In genomic region chr1:208189183-208189582, GRCh38 we compare ENCODE assay signal across 9 cellular contexts. TPM values are rescaled to one million over a fixed set of nuclear protein-coding genes. Genes with fewer than 3 reads are reported as not detected.
DNase-seq lines count a peak whose midpoint lies in the region; ATAC-seq and TF ChIP-seq lines count a peak whose summit lies in the region.
"Had no signal": no experiment of that assay in that cellular context is flagged by ENCODE, and none has a peak within 500 bp of the region (broad histone marks: within the 10 kb centered on the region; RNA-seq: fewer than 3 reads in every experiment).

No MANE protein-coding gene starts in this region.

- peaks cover 24% of the 10 kb centered on the region for H3K4me1 Mint-ChIP-seq in mesothelial cell of epicardium

- TF ChIP-seq CTCF in mesothelial cell of epicardium (IDR thresholded peaks at IDR 0.05; ENCODE audit: unreplicated experiment), result no peak

- intact Hi-C loops in left colon (cut with DNase I, micrococcal nuclease), result no loop called here

- no peaks in the 10 kb centered on the region for H3K27me3 Mint-ChIP-seq in mesothelial cell of epicardium (ENCODE audit: low read depth)

- H3K4me3 Mint-ChIP-seq in mesothelial cell of epicardium, result no peak overlapping the region
- H3K4me3 Mint-ChIP-seq: stimulated activated naive CD8-positive, alpha-beta T cell treated with anti-CD3 and anti-CD28 coated beads, Interleukin-15, Interleukin-2, amounts not matched to agents 100 ng/mL and 50 ng/mL, for 24 hours had no signal

- no peak overlapping the region for H3K27ac Mint-ChIP-seq in mesothelial cell of epicardium
- H3K27ac Mint-ChIP-seq: stimulated activated naive CD8-positive, alpha-beta T cell treated with anti-CD3 and anti-CD28 coated beads, Interleukin-15, Interleukin-2, amounts not matched to agents 100 ng/mL and 50 ng/mL, for 24 hours had no signal

- CTCF ChIA-PET in HEK293T (lab: Yijun Ruan, JAX), result interaction anchor here (0.6 to 1.1 kb wide), 3 partner anchors 55 to 83 kb away, joined by 3 to 4 read pairs (median 3); partner anchors contain the start of gene PLXNA2

- peak; percentile 41 for DNase-seq in glomerular visceral epithelial cell (ENCODE audit: extremely low spot score)
- no peak for DNase-seq in mesothelial cell of epicardium (ENCODE audit: low spot score in 2 of 2, unreplicated experiment in 2 of 2)
- no peak for DNase-seq in GF-D8 (lab: John Stamatoyannopoulos, UW)
- DNase-seq in HEK293T (ENCODE audit: extremely low spot score), result no peak
- no peak for DNase-seq in left colon

- no peaks in the 10 kb centered on the region for H3K36me3 Mint-ChIP-seq in mesothelial cell of epicardium

- ATAC-seq in GM18498 (IDR thresholded peaks at IDR 0.05; ENCODE audit: unreplicated experiment) (peak; percentile 62), GM21390 (IDR thresholded peaks at IDR 0.05; ENCODE audit: unreplicated experiment) (peak; percentile 33), HG03575 (IDR thresholded peaks at IDR 0.05; ENCODE audit: extremely low read depth, insufficient number of reproducible peaks, low FRiP score, unreplicated experiment) (peak; percentile 62), left colon (no peak)

- H3K9me3 Mint-ChIP-seq in mesothelial cell of epicardium, result no peaks in the 10 kb centered on the region
- H3K9me3 Mint-ChIP-seq: stimulated activated naive CD8-positive, alpha-beta T cell treated with anti-CD3 and anti-CD28 coated beads, Interleukin-15, Interleukin-2, amounts not matched to agents 100 ng/mL and 50 ng/mL, for 24 hours had no signal

- POLR2A ChIA-PET in HEK293T (lab: Yijun Ruan, JAX), result no interaction called here

TF ChIP-seq in HEK293T, 16 proteins besides CTCF, POLR2A, EP300 and RAD21:
- TF ChIP-seq TARDBP (IDR thresholded peaks at IDR 0.05), result no peak
- no peak for TF ChIP-seq ARNT (IDR thresholded peaks at IDR 0.05)
- no peak for TF ChIP-seq LEF1 (IDR thresholded peaks at IDR 0.05; ENCODE audit: borderline replicate concordance)
- no peak for TF ChIP-seq BHLHE40 (IDR thresholded peaks at IDR 0.05; ENCODE audit: borderline replicate concordance)
- no peak for TF ChIP-seq FOXK2 (IDR thresholded peaks at IDR 0.05)
- no peak for TF ChIP-seq HDGF (IDR thresholded peaks at IDR 0.05; ENCODE audit: borderline replicate concordance)
- no peak for TF ChIP-seq ELF4 (IDR thresholded peaks at IDR 0.05)
- no peak for TF ChIP-seq SP1 (IDR thresholded peaks at IDR 0.05)
- TF ChIP-seq, protein P1, sequence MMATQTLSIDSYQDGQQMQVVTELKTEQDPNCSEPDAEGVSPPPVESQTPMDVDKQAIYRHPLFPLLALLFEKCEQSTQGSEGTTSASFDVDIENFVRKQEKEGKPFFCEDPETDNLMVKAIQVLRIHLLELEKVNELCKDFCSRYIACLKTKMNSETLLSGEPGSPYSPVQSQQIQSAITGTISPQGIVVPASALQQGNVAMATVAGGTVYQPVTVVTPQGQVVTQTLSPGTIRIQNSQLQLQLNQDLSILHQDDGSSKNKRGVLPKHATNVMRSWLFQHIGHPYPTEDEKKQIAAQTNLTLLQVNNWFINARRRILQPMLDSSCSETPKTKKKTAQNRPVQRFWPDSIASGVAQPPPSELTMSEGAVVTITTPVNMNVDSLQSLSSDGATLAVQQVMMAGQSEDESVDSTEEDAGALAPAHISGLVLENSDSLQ (IDR thresholded peaks at IDR 0.05), result no peak
- TF ChIP-seq L3MBTL2 (conservative IDR thresholded peaks at IDR 0.05), result no peak
- no peak for TF ChIP-seq ZNF384 (IDR thresholded peaks at IDR 0.05)
- TF ChIP-seq NFRKB (IDR thresholded peaks at IDR 0.05), result no peak
- TF ChIP-seq FOXM1 (IDR thresholded peaks at IDR 0.05; ENCODE audit: borderline replicate concordance), result no peak
- no peak for TF ChIP-seq CTBP1 (IDR thresholded peaks at IDR 0.05; ENCODE audit: borderline replicate concordance)
- TF ChIP-seq FOXA1 (IDR thresholded peaks at IDR 0.05), result no peak
- no peak for TF ChIP-seq SUZ12 (IDR thresholded peaks at IDR 0.05)

RNA-seq across cellular contexts. Expression of gene PLXNA2, which starts 55.0 kb away (rescaled TPM):
- total RNA-seq in mesothelial cell of epicardium (13.2 to 16.5 TPM (median 14.7 TPM) in 3 replicates), left colon (100 to 1,000 TPM in 1 of 2 donors, 10 to 100 TPM in 1; 89.3 to 103 TPM)
